In the genomic region with DNA sequence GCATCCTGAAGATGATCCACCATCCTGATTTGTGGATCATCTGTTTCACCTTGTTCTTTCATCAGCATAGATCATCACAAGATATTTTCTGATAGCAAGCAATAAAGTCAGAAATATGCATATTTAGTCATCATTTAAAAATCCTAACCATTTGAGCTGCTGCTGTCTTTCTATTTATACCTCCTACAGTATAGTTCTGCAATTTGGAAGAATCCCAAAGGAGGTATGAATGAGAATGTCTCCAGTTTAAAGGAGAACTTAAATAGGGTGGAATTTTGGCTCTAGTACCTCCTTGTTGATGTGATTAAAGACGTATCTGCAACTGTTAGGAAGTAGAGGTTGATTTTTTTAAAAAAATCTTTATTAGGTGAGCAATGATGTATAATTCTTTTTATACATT, we compare ENCODE assay signal across 19 cellular contexts. TPM values are rescaled to one million over a fixed set of nuclear protein-coding genes. Genes with fewer than 3 reads are reported as not detected.
DNase-seq lines count a peak whose midpoint lies in the region; FAIRE-seq and TF ChIP-seq lines count a peak whose summit lies in the region.
"Had no signal": no experiment of that assay in that cellular context is flagged by ENCODE, and none has a peak within 500 bp of the region (broad histone marks: within the 10 kb centered on the region; RNA-seq: fewer than 3 reads in every experiment).

No MANE protein-coding gene starts in this region.

- H3K27me3 Mint-ChIP-seq in astrocyte (ENCODE audit: low read depth, unreplicated experiment): no peaks in the 10 kb centered on the region
- H3K27me3 Mint-ChIP-seq: CD4-positive, alpha-beta memory T cell had no signal

- peak; percentile 11 for DNase-seq in AG10803 (ENCODE audit: low read depth)
- DNase-seq in HCEC 1CT: peak; percentile 14
- DNase-seq in astrocyte (ENCODE audit: low read depth): peak; percentile 47
- peak; percentile 8 for DNase-seq in putamen (ENCODE audit: low spot score)
- DNase-seq in NCI-H2107 (lab: John Stamatoyannopoulos, UW): no peak
- DNase-seq in NCI-H1694 (lab: John Stamatoyannopoulos, UW): no peak
- DNase-seq in NCI-H128 (lab: John Stamatoyannopoulos, UW; ENCODE audit: unreplicated experiment): no peak
- DNase-seq: Calu3; CD4-positive, alpha-beta memory T cell; DMS53; NCI-H1105 treated with DMSO at 0.1 percent for 48 hours; NCI-H187 treated with DMSO at 0.1 percent for 48 hours; NCI-H226; NCI-H524 treated with DMSO at 0.1 percent for 48 hours had no signal

- H3K36me3 Mint-ChIP-seq in astrocyte (ENCODE audit: low read depth, unreplicated experiment): no peaks in the 10 kb centered on the region

- H3K4me2 ChIP-seq in astrocyte (ENCODE audit: low read length): peak overlapping the region; percentile 45
- H3K4me2 ChIP-seq: BLaER1 had no signal

- H3K9me3 ChIP-seq in astrocyte (ENCODE audit: insufficient read depth, low read depth, low read length): no peaks in the 10 kb centered on the region
- H3K9me3 ChIP-seq: BLaER1, HAP-1 had no signal

- no peak overlapping the region for H3K27ac Mint-ChIP-seq in astrocyte (ENCODE audit: unreplicated experiment)
- H3K27ac Mint-ChIP-seq: CD4-positive, alpha-beta memory T cell had no signal

- no peak overlapping the region for H3K4me3 ChIP-seq in AG10803 (ENCODE audit: low read length)
- H3K4me3 ChIP-seq in astrocyte (ENCODE audit: insufficient read depth, low read depth, low read length): no peak overlapping the region
- H3K4me3 ChIP-seq: BLaER1, HAP-1 had no signal

- H3K27ac ChIP-seq in astrocyte (ENCODE audit: low read depth, low read length): peak overlapping the region; percentile 62
- H3K27ac ChIP-seq: BLaER1 had no signal

- H3K4me1 Mint-ChIP-seq in astrocyte (ENCODE audit: low read depth, unreplicated experiment): peaks cover 9% of the 10 kb centered on the region

- H3K9ac ChIP-seq in astrocyte (ENCODE audit: low read length): no peak overlapping the region
- H3K9ac ChIP-seq: BLaER1 had no signal

- no peaks in the 10 kb centered on the region for H3K9me3 Mint-ChIP-seq in astrocyte (ENCODE audit: unreplicated experiment)
- H3K9me3 Mint-ChIP-seq: CD4-positive, alpha-beta memory T cell had no signal

- no peaks in the 10 kb centered on the region for H4K20me1 ChIP-seq in astrocyte (ENCODE audit: insufficient read depth, low read length)
- H4K20me1 ChIP-seq: BLaER1 had no signal

- no peaks in the 10 kb centered on the region for H3K79me2 ChIP-seq in astrocyte (ENCODE audit: insufficient read depth, low read length)

- peak; percentile 99 for FAIRE-seq in astrocyte (lab: Jason Lieb, UNC)
- FAIRE-seq: HTR-8/SVneo had no signal

- H3K27me3 ChIP-seq in astrocyte (ENCODE audit: insufficient read depth, low read length): no peaks in the 10 kb centered on the region

- TF ChIP-seq CTCF in AG10803 (conservative IDR thresholded peaks at IDR 0.05; ENCODE audit: low read length): no peak
- TF ChIP-seq CTCF in astrocyte (IDR thresholded peaks at IDR 0.05; ENCODE audit: insufficient read depth, low read depth, low read length): no peak

- H3K4me3 Mint-ChIP-seq in astrocyte (ENCODE audit: unreplicated experiment): no peak overlapping the region
- H3K4me3 Mint-ChIP-seq: CD4-positive, alpha-beta memory T cell had no signal

- H2AFZ ChIP-seq in astrocyte (ENCODE audit: low read depth, low read length): no peak overlapping the region

- H3K4me1 ChIP-seq in astrocyte (ENCODE audit: insufficient read depth, low read length): peaks cover 8% of the 10 kb centered on the region
- H3K4me1 ChIP-seq: HAP-1 had no signal

- H3K36me3 ChIP-seq in astrocyte (ENCODE audit: insufficient read depth, low read length): peaks cover 3% of the 10 kb centered on the region
- H3K36me3 ChIP-seq: HAP-1 had no signal

RNA-seq across cellular contexts. Expression of a gene that starts 7.6 kb away (rescaled TPM):
- total RNA-seq in astrocyte: 16.0 and 17.4 TPM in 2 replicates

RNA-seq across cellular contexts. Expression of a gene that starts 38.1 kb away (rescaled TPM):
- total RNA-seq in astrocyte: not detected in 2 replicates
- total RNA-seq: A172; Calu3; CD4-positive, alpha-beta memory T cell; LHCN-M2 had no signal

RNA-seq across cellular contexts. Expression of a gene that starts 54.5 kb away (rescaled TPM):
- total RNA-seq in astrocyte: 19.7 TPM in 2 replicates

Comparison
In these comparisons a context has a peak if more than half of its experiments do, and no peak if none do; other contexts are left out.
1. DNase-seq: peak in AG10803 (single experiment), HCEC 1CT (single experiment), astrocyte (single experiment) and putamen (single experiment); none in NCI-H2107 (single experiment), NCI-H1694 (single experiment) and NCI-H128 (single experiment).